8 cellular contexts compared by ENCODE assay signal in genomic region chr18:58864146-58865008, GRCh38. TPM values are rescaled to one million over a fixed set of nuclear protein-coding genes. Genes with fewer than 3 reads are reported as not detected.
DNase-seq lines count a peak whose midpoint lies in the region; ATAC-seq and TF ChIP-seq lines count a peak whose summit lies in the region.

A gene with protein sequence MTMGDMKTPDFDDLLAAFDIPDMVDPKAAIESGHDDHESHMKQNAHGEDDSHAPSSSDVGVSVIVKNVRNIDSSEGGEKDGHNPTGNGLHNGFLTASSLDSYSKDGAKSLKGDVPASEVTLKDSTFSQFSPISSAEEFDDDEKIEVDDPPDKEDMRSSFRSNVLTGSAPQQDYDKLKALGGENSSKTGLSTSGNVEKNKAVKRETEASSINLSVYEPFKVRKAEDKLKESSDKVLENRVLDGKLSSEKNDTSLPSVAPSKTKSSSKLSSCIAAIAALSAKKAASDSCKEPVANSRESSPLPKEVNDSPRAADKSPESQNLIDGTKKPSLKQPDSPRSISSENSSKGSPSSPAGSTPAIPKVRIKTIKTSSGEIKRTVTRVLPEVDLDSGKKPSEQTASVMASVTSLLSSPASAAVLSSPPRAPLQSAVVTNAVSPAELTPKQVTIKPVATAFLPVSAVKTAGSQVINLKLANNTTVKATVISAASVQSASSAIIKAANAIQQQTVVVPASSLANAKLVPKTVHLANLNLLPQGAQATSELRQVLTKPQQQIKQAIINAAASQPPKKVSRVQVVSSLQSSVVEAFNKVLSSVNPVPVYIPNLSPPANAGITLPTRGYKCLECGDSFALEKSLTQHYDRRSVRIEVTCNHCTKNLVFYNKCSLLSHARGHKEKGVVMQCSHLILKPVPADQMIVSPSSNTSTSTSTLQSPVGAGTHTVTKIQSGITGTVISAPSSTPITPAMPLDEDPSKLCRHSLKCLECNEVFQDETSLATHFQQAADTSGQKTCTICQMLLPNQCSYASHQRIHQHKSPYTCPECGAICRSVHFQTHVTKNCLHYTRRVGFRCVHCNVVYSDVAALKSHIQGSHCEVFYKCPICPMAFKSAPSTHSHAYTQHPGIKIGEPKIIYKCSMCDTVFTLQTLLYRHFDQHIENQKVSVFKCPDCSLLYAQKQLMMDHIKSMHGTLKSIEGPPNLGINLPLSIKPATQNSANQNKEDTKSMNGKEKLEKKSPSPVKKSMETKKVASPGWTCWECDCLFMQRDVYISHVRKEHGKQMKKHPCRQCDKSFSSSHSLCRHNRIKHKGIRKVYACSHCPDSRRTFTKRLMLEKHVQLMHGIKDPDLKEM (N-terminal part only) (plus strand): TSS chr18:58864877. CDS start in a region left out here.

- peaks cover 4% of the 10 kb centered on the region for H3K9me3 Mint-ChIP-seq in activated CD8-positive, alpha-beta T cell treated with anti-CD3 and anti-CD28 coated beads for 36 hours
- no peaks in the 10 kb centered on the region for H3K9me3 Mint-ChIP-seq in activated CD8-positive, alpha-beta T cell treated with anti-CD3 and anti-CD28 coated beads, Interleukin-2, amount 10 ng/mL, durations not matched to agents 7 days and 5 days (ENCODE audit: insufficient read depth)

- DNase-seq in activated CD8-positive, alpha-beta T cell treated with anti-CD3 and anti-CD28 coated beads for 36 hours = peak; percentile 14
- DNase-seq in activated CD8-positive, alpha-beta T cell treated with anti-CD3 and anti-CD28 coated beads, Interleukin-2, amount 10 ng/mL, durations not matched to agents 7 days and 5 days = no peak
- peak; percentile 61 for DNase-seq in NCI-H345 treated with DMSO at 0.1 percent for 48 hours (lab: John Stamatoyannopoulos, UW; ENCODE audit: unreplicated experiment)
- peak; percentile 84 for DNase-seq in astrocyte of the hippocampus (ENCODE audit: low read depth, low spot score)
- peak; percentile 75 for DNase-seq in hepatic stellate cell (ENCODE audit: low spot score)
- no peak for DNase-seq in posterior vena cava (ENCODE audit: low spot score)

- peak within 1 kb of the TSS; percentile 26 for H3K4me3 Mint-ChIP-seq in activated CD8-positive, alpha-beta T cell treated with anti-CD3 and anti-CD28 coated beads for 36 hours
- no peak within 1 kb of the TSS for H3K4me3 Mint-ChIP-seq in activated CD8-positive, alpha-beta T cell treated with anti-CD3 and anti-CD28 coated beads, Interleukin-2, amount 10 ng/mL, durations not matched to agents 7 days and 5 days

- no peaks in the 10 kb centered on the region for H3K36me3 Mint-ChIP-seq in activated CD8-positive, alpha-beta T cell treated with anti-CD3 and anti-CD28 coated beads for 36 hours (ENCODE audit: low read depth)
- H3K36me3 Mint-ChIP-seq in activated CD8-positive, alpha-beta T cell treated with anti-CD3 and anti-CD28 coated beads, Interleukin-2, amount 10 ng/mL, durations not matched to agents 7 days and 5 days (ENCODE audit: low read depth) = no peaks in the 10 kb centered on the region

- intact Hi-C loops in activated CD8-positive, alpha-beta T cell treated with anti-CD3 and anti-CD28 coated beads for 36 hours (cut with micrococcal nuclease) = no loop called here
- intact Hi-C loops in posterior vena cava (cut with DNase I) = loop anchor here in 1 of 2 donors (5.0 kb wide), 1 partner anchor 77 kb away; no protein-coding TSS in a partner anchor

- no peak for TF ChIP-seq CTCF in activated CD8-positive, alpha-beta T cell treated with anti-CD3 and anti-CD28 coated beads for 36 hours (IDR thresholded peaks at IDR 0.05)

- POLR2A ChIA-PET in activated CD8-positive, alpha-beta T cell treated with anti-CD3 and anti-CD28 coated beads for 36 hours (lab: Charles Lee) = interaction anchor here (1.4 kb wide), 1 partner anchor 14 kb away, joined by 3 read pairs; no protein-coding TSS in a partner anchor
- POLR2A ChIA-PET in activated CD8-positive, alpha-beta T cell treated with anti-CD3 and anti-CD28 coated beads, Interleukin-2, amount 10 ng/mL, durations not matched to agents 7 days and 5 days (lab: Charles Lee) = no interaction called here

- H3K27me3 Mint-ChIP-seq in activated CD8-positive, alpha-beta T cell treated with anti-CD3 and anti-CD28 coated beads for 36 hours = peaks cover 62% of the 10 kb centered on the region
- peaks cover 74% of the 10 kb centered on the region for H3K27me3 Mint-ChIP-seq in activated CD8-positive, alpha-beta T cell treated with anti-CD3 and anti-CD28 coated beads, Interleukin-2, amount 10 ng/mL, durations not matched to agents 7 days and 5 days (ENCODE audit: low read depth)

- CTCF ChIA-PET in activated CD8-positive, alpha-beta T cell treated with anti-CD3 and anti-CD28 coated beads for 36 hours (lab: Charles Lee) = no interaction called here
- CTCF ChIA-PET in activated CD8-positive, alpha-beta T cell treated with anti-CD3 and anti-CD28 coated beads, Interleukin-2, amount 10 ng/mL, durations not matched to agents 7 days and 5 days (lab: Charles Lee) = no interaction called here

- peaks cover 8% of the 10 kb centered on the region for H3K4me1 Mint-ChIP-seq in activated CD8-positive, alpha-beta T cell treated with anti-CD3 and anti-CD28 coated beads for 36 hours (ENCODE audit: low read depth)
- H3K4me1 Mint-ChIP-seq in activated CD8-positive, alpha-beta T cell treated with anti-CD3 and anti-CD28 coated beads, Interleukin-2, amount 10 ng/mL, durations not matched to agents 7 days and 5 days (ENCODE audit: low read depth) = peaks cover 3% of the 10 kb centered on the region

- no peak within 1 kb of the TSS for H3K27ac Mint-ChIP-seq in activated CD8-positive, alpha-beta T cell treated with anti-CD3 and anti-CD28 coated beads for 36 hours
- H3K27ac Mint-ChIP-seq in activated CD8-positive, alpha-beta T cell treated with anti-CD3 and anti-CD28 coated beads, Interleukin-2, amount 10 ng/mL, durations not matched to agents 7 days and 5 days = no peak within 1 kb of the TSS

- ATAC-seq in activated CD8-positive, alpha-beta T cell treated with anti-CD3 and anti-CD28 coated beads for 36 hours = peak; percentile 17
- no peak for ATAC-seq in activated CD8-positive, alpha-beta T cell treated with anti-CD3 and anti-CD28 coated beads, Interleukin-2, amount 10 ng/mL, durations not matched to agents 7 days and 5 days
- ATAC-seq in HG02759 (IDR thresholded peaks at IDR 0.05; ENCODE audit: unreplicated experiment) = no peak
- ATAC-seq in GM19395 (IDR thresholded peaks at IDR 0.05; ENCODE audit: unreplicated experiment) = no peak

RNA-seq across cellular contexts. Expression of the gene that starts here (rescaled TPM):
- total RNA-seq in activated CD8-positive, alpha-beta T cell treated with anti-CD3 and anti-CD28 coated beads for 36 hours = 1 to 10 TPM; 1.3 to 1.8 TPM
- total RNA-seq in activated CD8-positive, alpha-beta T cell treated with anti-CD3 and anti-CD28 coated beads, Interleukin-2, amount 10 ng/mL, durations not matched to agents 7 days and 5 days = under 1 TPM; 0.50 to 0.91 TPM
- total RNA-seq in posterior vena cava = 10 to 100 TPM; 79.1 to 83.6 TPM

Comparison
In these comparisons a context has a peak if more than half of its experiments do, and no peak if none do; other contexts are left out.
1. RNA of the gene that starts here (total RNA-seq): 79.1 to 83.6 TPM in posterior vena cava; 1.3 to 1.8 TPM in activated CD8-positive, alpha-beta T cell treated with anti-CD3 and anti-CD28 coated beads for 36 hours and 0.50 to 0.91 TPM in activated CD8-positive, alpha-beta T cell treated with anti-CD3 and anti-CD28 coated beads, Interleukin-2, amount 10 ng/mL, durations not matched to agents 7 days and 5 days; every median in the first group is over 10 times any median in the second.
2. DNase-seq: peak in activated CD8-positive, alpha-beta T cell treated with anti-CD3 and anti-CD28 coated beads for 36 hours (single experiment), NCI-H345 treated with DMSO at 0.1 percent for 48 hours (single experiment), astrocyte of the hippocampus (single experiment) and hepatic stellate cell (single experiment); none in activated CD8-positive, alpha-beta T cell treated with anti-CD3 and anti-CD28 coated beads, Interleukin-2, amount 10 ng/mL, durations not matched to agents 7 days and 5 days (single experiment) and posterior vena cava (single experiment).